In the genomic region with DNA sequence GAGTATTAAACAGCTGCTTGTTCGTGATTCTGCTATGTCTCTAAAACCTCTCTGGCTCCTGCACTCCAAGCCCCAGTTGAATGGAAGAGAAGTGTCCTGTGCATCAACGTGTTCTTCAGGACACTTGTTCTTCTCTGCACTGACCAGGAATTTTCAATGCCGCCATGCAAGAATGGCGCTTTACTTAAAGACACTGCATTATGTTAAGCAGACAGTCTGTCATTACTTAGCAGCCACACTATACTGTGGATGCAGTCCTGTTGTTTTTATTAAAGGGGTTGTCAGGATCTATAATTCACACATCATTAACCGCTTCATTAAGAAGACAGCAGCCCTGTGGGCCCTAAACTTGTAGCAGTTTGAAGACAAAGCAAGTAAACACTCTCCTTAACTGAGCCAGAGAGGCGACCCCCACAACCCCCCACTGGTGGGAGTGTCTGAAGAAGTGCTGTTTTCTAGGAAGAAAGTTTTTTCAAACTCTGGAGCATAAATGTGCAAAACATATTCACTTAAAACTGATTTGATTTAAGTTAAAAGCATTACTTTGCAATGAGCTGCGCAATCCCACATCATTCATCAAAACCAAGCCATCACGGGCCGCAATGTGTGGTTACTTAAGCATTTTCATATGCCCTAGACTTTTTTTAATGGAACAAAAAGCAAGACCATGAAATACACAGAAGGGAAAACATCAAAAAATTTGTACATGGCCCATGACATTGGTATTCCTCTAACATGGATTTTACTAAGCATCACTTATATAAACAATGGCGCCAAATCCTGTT, we compare ENCODE assay signal across 19 cellular contexts.
A peak's percentile ranks its signal among the peaks of the same experiment; 100 is the strongest.
DNase-seq lines count a peak whose midpoint lies in the region; ATAC-seq, FAIRE-seq and TF ChIP-seq lines count a peak whose summit lies in the region.
"Had no signal": no experiment of that assay in that cellular context is flagged by ENCODE, and none has a peak within 500 bp of the region (broad histone marks: within the 10 kb centered on the region; RNA-seq: fewer than 3 reads in every experiment).

No MANE protein-coding gene starts in this region.

- intact Hi-C loops in pancreas (cut with DNase I): no loop called here

- peak overlapping the region; percentile 60 for H3K4me2 ChIP-seq in GM23338

- ATAC-seq in GM23338 (no peak), pancreas (peak in 1 of 4 donors; percentile 21)
- ATAC-seq: sciatic nerve; stimulated activated naive CD8-positive, alpha-beta T cell treated with anti-CD3 and anti-CD28 coated beads, Interleukin-15, Interleukin-2, amounts not matched to agents 100 U/mL and 50 U/mL, for 24 hours had no signal

- H3K27me3 ChIP-seq in GM23338 (ENCODE audit: insufficient read depth): peaks cover 31% of the 10 kb centered on the region
- H3K27me3 ChIP-seq in pancreas: no peaks in the 10 kb centered on the region

- peaks cover 24% of the 10 kb centered on the region; the same call in 2 of the 3 replicates for H3K36me3 Mint-ChIP-seq in GM23338 (ENCODE audit: low read depth)
- H3K36me3 Mint-ChIP-seq: activated CD4-positive, alpha-beta memory T cell treated with anti-CD3 and anti-CD28 coated beads for 36 hours had no signal

- H3K27ac Mint-ChIP-seq in GM23338: no peak overlapping the region
- H3K27ac Mint-ChIP-seq: activated CD4-positive, alpha-beta memory T cell treated with anti-CD3 and anti-CD28 coated beads for 36 hours had no signal

- 82 to 85% methylated on average over 10 of the region's 10 CpGs for WGBS in pancreas, 2 donors

- peaks cover 35% of the 10 kb centered on the region for H3K4me1 Mint-ChIP-seq in GM23338

- H3K4me1 ChIP-seq in GM23338 (ENCODE audit: insufficient read depth) (peaks cover 33% of the 10 kb centered on the region), pancreas (peaks cover 4 to 15% (median 10%) of the 10 kb centered on the region in 3 donors)

- H3K27me3 Mint-ChIP-seq in GM23338 (ENCODE audit: insufficient read depth, low read depth, poor library complexity): peaks cover 25% of the 10 kb centered on the region

- H3K27ac ChIP-seq in GM23338 (ENCODE audit: low read depth) (peak overlapping the region; percentile 61; the same call in 1 of the 2 replicates), VCaP (peak overlapping the region; percentile 69), pancreas (peak overlapping the region in 3 of 4 donors; percentile 13 to 56 (median 19))
- H3K27ac ChIP-seq: WERI-Rb-1 had no signal

- H3K4me3 ChIP-seq in GM23338 (no peak overlapping the region), foreskin fibroblast (ENCODE audit: low read depth in 1 of 2, low read length in 2 of 2) (no peak overlapping the region), pancreas (no peak overlapping the region)

- H3K79me2 ChIP-seq in GM23338 (replicated peaks; ENCODE audit: insufficient read depth): no peaks in the 10 kb centered on the region

- H3K9me2 ChIP-seq in GM23338 (ENCODE audit: insufficient read depth): no peaks in the 10 kb centered on the region; the same call in 1 of the 2 replicates

- no peak overlapping the region for H3K4me3 Mint-ChIP-seq in GM23338
- H3K4me3 Mint-ChIP-seq: activated CD4-positive, alpha-beta memory T cell treated with anti-CD3 and anti-CD28 coated beads for 36 hours had no signal

- H3F3A ChIP-seq in GM23338 (replicated peaks; ENCODE audit: low read depth): peaks cover 11% of the 10 kb centered on the region

- no peaks in the 10 kb centered on the region for H4K20me1 ChIP-seq in GM23338 (replicated peaks; ENCODE audit: insufficient read depth)

- no peaks in the 10 kb centered on the region for H3K36me3 ChIP-seq in GM23338 (ENCODE audit: insufficient read depth)
- H3K36me3 ChIP-seq in pancreas: no peaks in the 10 kb centered on the region
- H3K36me3 ChIP-seq: WERI-Rb-1 had no signal

- TF ChIP-seq CTCF in GM23338 (conservative IDR thresholded peaks at IDR 0.05; ENCODE audit: low read depth in 2 of 2): no peak
- no peak for TF ChIP-seq CTCF in VCaP (conservative IDR thresholded peaks at IDR 0.05)
- no peak for TF ChIP-seq CTCF in foreskin fibroblast (IDR thresholded peaks at IDR 0.05; ENCODE audit: low read depth, low read length)
- no peak for TF ChIP-seq CTCF in pancreas (IDR thresholded peaks at IDR 0.05)
- no peak for TF ChIP-seq CTCF in GM20000 (IDR thresholded peaks at IDR 0.05; ENCODE audit: extremely low read depth, missing control alignments)

- no peaks in the 10 kb centered on the region for H3K9me3 ChIP-seq in pancreas

- peaks cover 13% of the 10 kb centered on the region for H3K9me3 Mint-ChIP-seq in GM23338
- H3K9me3 Mint-ChIP-seq: activated CD4-positive, alpha-beta memory T cell treated with anti-CD3 and anti-CD28 coated beads for 36 hours had no signal

- H2AFZ ChIP-seq in GM23338: no peak overlapping the region

- no peak for FAIRE-seq in pancreas (lab: Jason Lieb, UNC)

- no peak for DNase-seq in GM23338 (ENCODE audit: low spot score)
- DNase-seq in foreskin fibroblast: peak; percentile 19 to 68
- DNase-seq in pancreas: no peak
- no peak for DNase-seq in germinal center (ENCODE audit: low spot score)
- no peak for DNase-seq in GM20000 (ENCODE audit: low spot score)
- no peak for DNase-seq in stimulated activated CD4-positive, alpha-beta T cell treated with anti-CD3 and anti-CD28 coated beads, Interleukin-2, amount 100 ng/mL, for 48 hours
- DNase-seq: activated CD4-positive, alpha-beta memory T cell treated with anti-CD3 and anti-CD28 coated beads for 36 hours; activated T-cell treated with anti-CD3 and anti-CD28 coated beads, Interleukin-2, amount 50 U/mL, for 48 hours; effector memory CD4-positive, alpha-beta T cell; Kasumi-1; NCI-H1105 treated with DMSO at 0.1 percent for 48 hours; NCI-H748 treated with DMSO at 0.1 percent for 48 hours; occipital lobe; OCI-M1; SHP77 treated with DMSO at 0.1 percent for 48 hours; stimulated activated naive CD8-positive, alpha-beta T cell treated with anti-CD3 and anti-CD28 coated beads, Interleukin-15, Interleukin-2, amounts not matched to agents 100 U/mL and 50 U/mL, for 24 hours; WERI-Rb-1 had no signal

TF ChIP-seq in GM23338, 12 proteins besides CTCF, POLR2A, EP300 and RAD21:
- no peak for TF ChIP-seq STAT1 (IDR thresholded peaks at IDR 0.05; ENCODE audit: unreplicated experiment)

Comparison
In these comparisons a context has a peak if more than half of its experiments do, and no peak if none do; other contexts are left out.
1. DNase-seq: peak in foreskin fibroblast (2 of 2); none in GM23338 (single experiment), pancreas (0 of 6), germinal center (single experiment), GM20000 (single experiment) and stimulated activated CD4-positive, alpha-beta T cell treated with anti-CD3 and anti-CD28 coated beads, Interleukin-2, amount 100 ng/mL, for 48 hours (0 of 2).
2. H3K27ac ChIP-seq: peak in every context shown above with its lines; median percentile 69 in VCaP; 61 in GM23338; 19 in pancreas.